ENCODE assay signal across 2 cellular contexts in the genomic region with DNA sequence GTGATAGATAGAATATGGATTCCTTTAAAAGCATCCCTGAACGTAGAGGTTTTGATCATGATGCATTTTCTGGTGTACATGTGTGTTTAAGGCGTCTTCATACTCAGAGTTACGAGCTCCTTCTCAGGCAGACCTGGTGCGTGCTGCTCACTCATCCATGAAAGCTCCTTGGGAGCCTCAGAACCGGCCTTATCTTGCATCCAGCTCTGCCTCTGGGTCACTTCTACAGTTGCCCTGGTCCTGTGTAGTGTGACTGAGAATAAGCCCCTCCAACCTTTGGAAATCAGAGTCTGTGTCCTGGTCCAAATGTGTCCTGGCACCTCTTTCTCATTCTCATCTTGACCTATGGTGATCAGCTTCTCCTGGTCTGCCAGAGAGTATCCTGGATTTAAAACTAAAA.
TF ChIP-seq lines count a peak whose summit lies in the region.

No MANE protein-coding gene starts in this region.

TF ChIP-seq in IMR-90, 13 proteins besides CTCF, POLR2A, EP300 and RAD21:
- TF ChIP-seq, protein P1, sequence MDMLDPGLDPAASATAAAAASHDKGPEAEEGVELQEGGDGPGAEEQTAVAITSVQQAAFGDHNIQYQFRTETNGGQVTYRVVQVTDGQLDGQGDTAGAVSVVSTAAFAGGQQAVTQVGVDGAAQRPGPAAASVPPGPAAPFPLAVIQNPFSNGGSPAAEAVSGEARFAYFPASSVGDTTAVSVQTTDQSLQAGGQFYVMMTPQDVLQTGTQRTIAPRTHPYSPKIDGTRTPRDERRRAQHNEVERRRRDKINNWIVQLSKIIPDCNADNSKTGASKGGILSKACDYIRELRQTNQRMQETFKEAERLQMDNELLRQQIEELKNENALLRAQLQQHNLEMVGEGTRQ (IDR thresholded peaks at IDR 0.05; ENCODE audit: low read depth, low read length): no peak
- TF ChIP-seq BHLHE40 (IDR thresholded peaks at IDR 0.05; ENCODE audit: low read depth, low read length): no peak
- TF ChIP-seq FOS (IDR thresholded peaks at IDR 0.05; ENCODE audit: low read depth, low read length): no peak
- TF ChIP-seq CEBPB (IDR thresholded peaks at IDR 0.05; ENCODE audit: low read depth, low read length): no peak
- no peak for TF ChIP-seq NFE2L2 (IDR thresholded peaks at IDR 0.05; ENCODE audit: low read depth, low read length)
- no peak for TF ChIP-seq RCOR1 (IDR thresholded peaks at IDR 0.05; ENCODE audit: insufficient replicate concordance, low read length)
- no peak for TF ChIP-seq SMC3 (IDR thresholded peaks at IDR 0.05; ENCODE audit: low read depth, low read length)
- TF ChIP-seq MAFK (IDR thresholded peaks at IDR 0.05; ENCODE audit: low read depth, low read length): no peak
- TF ChIP-seq, protein P2, sequence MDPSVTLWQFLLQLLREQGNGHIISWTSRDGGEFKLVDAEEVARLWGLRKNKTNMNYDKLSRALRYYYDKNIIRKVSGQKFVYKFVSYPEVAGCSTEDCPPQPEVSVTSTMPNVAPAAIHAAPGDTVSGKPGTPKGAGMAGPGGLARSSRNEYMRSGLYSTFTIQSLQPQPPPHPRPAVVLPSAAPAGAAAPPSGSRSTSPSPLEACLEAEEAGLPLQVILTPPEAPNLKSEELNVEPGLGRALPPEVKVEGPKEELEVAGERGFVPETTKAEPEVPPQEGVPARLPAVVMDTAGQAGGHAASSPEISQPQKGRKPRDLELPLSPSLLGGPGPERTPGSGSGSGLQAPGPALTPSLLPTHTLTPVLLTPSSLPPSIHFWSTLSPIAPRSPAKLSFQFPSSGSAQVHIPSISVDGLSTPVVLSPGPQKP (IDR thresholded peaks at IDR 0.05; ENCODE audit: borderline replicate concordance, low read depth, low read length): no peak

TF ChIP-seq in GM23338, 12 proteins besides CTCF, POLR2A, EP300 and RAD21:
- TF ChIP-seq, protein P3, sequence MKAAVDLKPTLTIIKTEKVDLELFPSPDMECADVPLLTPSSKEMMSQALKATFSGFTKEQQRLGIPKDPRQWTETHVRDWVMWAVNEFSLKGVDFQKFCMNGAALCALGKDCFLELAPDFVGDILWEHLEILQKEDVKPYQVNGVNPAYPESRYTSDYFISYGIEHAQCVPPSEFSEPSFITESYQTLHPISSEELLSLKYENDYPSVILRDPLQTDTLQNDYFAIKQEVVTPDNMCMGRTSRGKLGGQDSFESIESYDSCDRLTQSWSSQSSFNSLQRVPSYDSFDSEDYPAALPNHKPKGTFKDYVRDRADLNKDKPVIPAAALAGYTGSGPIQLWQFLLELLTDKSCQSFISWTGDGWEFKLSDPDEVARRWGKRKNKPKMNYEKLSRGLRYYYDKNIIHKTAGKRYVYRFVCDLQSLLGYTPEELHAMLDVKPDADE (IDR thresholded peaks at IDR 0.05): no peak
- TF ChIP-seq CREB1 (CRISPR knock-in tag; IDR thresholded peaks at IDR 0.05; ENCODE audit: low read depth): no peak
- TF ChIP-seq ZNF331 (CRISPR knock-in tag; IDR thresholded peaks at IDR 0.05; ENCODE audit: low read depth): no peak
- no peak for TF ChIP-seq EZH2 (IDR thresholded peaks at IDR 0.05; ENCODE audit: low read depth, unreplicated experiment)
- no peak for TF ChIP-seq POLR2AphosphoS5 (IDR thresholded peaks at IDR 0.05; ENCODE audit: low read depth)
- TF ChIP-seq JUNB (IDR thresholded peaks at IDR 0.05; ENCODE audit: unreplicated experiment): no peak
- TF ChIP-seq, protein P4, sequence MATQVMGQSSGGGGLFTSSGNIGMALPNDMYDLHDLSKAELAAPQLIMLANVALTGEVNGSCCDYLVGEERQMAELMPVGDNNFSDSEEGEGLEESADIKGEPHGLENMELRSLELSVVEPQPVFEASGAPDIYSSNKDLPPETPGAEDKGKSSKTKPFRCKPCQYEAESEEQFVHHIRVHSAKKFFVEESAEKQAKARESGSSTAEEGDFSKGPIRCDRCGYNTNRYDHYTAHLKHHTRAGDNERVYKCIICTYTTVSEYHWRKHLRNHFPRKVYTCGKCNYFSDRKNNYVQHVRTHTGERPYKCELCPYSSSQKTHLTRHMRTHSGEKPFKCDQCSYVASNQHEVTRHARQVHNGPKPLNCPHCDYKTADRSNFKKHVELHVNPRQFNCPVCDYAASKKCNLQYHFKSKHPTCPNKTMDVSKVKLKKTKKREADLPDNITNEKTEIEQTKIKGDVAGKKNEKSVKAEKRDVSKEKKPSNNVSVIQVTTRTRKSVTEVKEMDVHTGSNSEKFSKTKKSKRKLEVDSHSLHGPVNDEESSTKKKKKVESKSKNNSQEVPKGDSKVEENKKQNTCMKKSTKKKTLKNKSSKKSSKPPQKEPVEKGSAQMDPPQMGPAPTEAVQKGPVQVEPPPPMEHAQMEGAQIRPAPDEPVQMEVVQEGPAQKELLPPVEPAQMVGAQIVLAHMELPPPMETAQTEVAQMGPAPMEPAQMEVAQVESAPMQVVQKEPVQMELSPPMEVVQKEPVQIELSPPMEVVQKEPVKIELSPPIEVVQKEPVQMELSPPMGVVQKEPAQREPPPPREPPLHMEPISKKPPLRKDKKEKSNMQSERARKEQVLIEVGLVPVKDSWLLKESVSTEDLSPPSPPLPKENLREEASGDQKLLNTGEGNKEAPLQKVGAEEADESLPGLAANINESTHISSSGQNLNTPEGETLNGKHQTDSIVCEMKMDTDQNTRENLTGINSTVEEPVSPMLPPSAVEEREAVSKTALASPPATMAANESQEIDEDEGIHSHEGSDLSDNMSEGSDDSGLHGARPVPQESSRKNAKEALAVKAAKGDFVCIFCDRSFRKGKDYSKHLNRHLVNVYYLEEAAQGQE (IDR thresholded peaks at IDR 0.05; ENCODE audit: unreplicated experiment): no peak
- TF ChIP-seq EZH2phosphoT487 (IDR thresholded peaks at IDR 0.05; ENCODE audit: unreplicated experiment): no peak
- no peak for TF ChIP-seq STAT1 (IDR thresholded peaks at IDR 0.05; ENCODE audit: unreplicated experiment)
- TF ChIP-seq, protein P5, sequence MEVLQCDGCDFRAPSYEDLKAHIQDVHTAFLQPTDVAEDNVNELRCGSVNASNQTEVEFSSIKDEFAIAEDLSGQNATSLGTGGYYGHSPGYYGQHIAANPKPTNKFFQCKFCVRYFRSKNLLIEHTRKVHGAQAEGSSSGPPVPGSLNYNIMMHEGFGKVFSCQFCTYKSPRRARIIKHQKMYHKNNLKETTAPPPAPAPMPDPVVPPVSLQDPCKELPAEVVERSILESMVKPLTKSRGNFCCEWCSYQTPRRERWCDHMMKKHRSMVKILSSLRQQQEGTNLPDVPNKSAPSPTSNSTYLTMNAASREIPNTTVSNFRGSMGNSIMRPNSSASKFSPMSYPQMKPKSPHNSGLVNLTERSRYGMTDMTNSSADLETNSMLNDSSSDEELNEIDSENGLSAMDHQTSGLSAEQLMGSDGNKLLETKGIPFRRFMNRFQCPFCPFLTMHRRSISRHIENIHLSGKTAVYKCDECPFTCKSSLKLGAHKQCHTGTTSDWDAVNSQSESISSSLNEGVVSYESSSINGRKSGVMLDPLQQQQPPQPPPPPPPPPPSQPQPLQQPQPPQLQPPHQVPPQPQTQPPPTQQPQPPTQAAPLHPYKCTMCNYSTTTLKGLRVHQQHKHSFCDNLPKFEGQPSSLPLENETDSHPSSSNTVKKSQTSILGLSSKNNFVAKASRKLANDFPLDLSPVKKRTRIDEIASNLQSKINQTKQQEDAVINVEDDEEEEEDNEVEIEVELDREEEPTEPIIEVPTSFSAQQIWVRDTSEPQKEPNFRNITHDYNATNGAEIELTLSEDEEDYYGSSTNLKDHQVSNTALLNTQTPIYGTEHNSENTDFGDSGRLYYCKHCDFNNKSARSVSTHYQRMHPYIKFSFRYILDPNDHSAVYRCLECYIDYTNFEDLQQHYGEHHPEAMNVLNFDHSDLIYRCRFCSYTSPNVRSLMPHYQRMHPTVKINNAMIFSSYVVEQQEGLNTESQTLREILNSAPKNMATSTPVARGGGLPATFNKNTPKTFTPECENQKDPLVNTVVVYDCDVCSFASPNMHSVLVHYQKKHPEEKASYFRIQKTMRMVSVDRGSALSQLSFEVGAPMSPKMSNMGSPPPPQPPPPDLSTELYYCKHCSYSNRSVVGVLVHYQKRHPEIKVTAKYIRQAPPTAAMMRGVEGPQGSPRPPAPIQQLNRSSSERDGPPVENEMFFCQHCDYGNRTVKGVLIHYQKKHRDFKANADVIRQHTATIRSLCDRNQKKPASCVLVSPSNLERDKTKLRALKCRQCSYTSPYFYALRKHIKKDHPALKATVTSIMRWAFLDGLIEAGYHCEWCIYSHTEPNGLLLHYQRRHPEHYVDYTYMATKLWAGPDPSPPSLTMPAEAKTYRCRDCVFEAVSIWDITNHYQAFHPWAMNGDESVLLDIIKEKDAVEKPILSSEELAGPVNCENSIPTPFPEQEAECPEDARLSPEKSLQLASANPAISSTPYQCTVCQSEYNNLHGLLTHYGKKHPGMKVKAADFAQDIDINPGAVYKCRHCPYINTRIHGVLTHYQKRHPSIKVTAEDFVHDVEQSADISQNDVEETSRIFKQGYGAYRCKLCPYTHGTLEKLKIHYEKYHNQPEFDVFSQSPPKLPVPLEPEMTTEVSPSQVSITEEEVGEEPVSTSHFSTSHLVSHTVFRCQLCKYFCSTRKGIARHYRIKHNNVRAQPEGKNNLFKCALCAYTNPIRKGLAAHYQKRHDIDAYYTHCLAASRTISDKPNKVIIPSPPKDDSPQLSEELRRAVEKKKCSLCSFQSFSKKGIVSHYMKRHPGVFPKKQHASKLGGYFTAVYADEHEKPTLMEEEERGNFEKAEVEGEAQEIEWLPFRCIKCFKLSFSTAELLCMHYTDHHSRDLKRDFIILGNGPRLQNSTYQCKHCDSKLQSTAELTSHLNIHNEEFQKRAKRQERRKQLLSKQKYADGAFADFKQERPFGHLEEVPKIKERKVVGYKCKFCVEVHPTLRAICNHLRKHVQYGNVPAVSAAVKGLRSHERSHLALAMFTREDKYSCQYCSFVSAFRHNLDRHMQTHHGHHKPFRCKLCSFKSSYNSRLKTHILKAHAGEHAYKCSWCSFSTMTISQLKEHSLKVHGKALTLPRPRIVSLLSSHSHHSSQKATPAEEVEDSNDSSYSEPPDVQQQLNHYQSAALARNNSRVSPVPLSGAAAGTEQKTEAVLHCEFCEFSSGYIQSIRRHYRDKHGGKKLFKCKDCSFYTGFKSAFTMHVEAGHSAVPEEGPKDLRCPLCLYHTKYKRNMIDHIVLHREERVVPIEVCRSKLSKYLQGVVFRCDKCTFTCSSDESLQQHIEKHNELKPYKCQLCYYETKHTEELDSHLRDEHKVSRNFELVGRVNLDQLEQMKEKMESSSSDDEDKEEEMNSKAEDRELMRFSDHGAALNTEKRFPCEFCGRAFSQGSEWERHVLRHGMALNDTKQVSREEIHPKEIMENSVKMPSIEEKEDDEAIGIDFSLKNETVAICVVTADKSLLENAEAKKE (CRISPR knock-in tag; IDR thresholded peaks at IDR 0.05): no peak
- no peak for TF ChIP-seq ZNF114 (CRISPR knock-in tag; IDR thresholded peaks at IDR 0.05)
- no peak for TF ChIP-seq NANOG (IDR thresholded peaks at IDR 0.05; ENCODE audit: borderline replicate concordance)
